Comparison of ENCODE assay signal across 8 cellular contexts in the genomic region with DNA sequence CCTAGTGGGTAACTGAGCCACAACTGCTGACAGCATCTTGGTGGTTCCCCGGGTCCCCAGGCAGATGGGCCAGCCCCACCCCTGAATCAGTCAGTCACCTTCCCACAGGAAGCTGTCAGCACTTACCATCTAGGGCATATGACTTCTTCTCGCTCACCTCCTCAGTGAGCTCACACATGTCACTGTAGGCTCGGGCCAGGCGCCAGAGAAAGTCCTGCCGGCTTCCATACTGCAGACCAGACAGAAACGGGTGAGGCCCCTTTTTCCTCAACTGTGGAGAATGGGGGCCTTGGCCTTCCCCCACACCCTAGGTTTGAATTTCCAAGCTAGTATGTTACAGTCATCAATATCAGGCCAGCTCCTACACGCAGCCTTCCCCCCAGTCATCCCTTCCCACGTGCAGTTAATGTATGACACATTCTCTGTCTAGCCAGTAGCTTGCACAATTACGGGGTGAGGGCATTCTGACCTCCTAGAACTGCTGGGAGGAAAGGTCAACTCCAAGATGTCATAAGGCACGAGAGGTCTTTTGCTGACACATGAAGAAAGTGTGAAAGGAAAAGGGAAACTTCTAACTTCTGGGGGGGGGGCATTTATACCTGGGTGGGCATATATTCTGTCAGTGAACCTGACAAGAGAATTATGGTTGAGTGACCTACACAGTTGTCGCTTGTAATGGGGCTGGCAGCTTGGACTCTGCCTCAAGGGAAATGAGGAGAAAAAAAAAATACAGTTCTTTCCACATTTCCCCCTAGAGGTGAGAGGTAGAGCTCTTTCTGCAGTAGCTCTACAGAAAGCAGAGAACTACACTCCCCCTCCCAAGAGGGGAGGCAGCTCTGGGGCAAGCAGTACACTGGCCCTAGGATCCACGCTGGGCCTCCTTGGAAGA. TPM values are rescaled to one million over a fixed set of nuclear protein-coding genes. Genes with fewer than 3 reads are reported as not detected.
DNase-seq lines count a peak whose midpoint lies in the region; TF ChIP-seq lines count a peak whose summit lies in the region.

No MANE protein-coding gene starts in this region.

- peaks cover 42% of the 10 kb centered on the region for H4K20me1 ChIP-seq in BLaER1

- peak overlapping the region; percentile 12; the same call in 1 of the 2 replicates for H3K9ac ChIP-seq in BLaER1

- H3K27ac ChIP-seq in BLaER1: peak overlapping the region; percentile 14; the same call in 1 of the 2 replicates

- H3K4me3 ChIP-seq in BLaER1 (no peak overlapping the region), MG63 (no peak overlapping the region)

- peak; percentile 53 for TF ChIP-seq CTCF in type B pancreatic cell (conservative IDR thresholded peaks at IDR 0.05)

- peaks cover 3% of the 10 kb centered on the region for H3K36me3 Mint-ChIP-seq in type B pancreatic cell

- peak overlapping the region; percentile 48 for H3K4me2 ChIP-seq in BLaER1

- no peak overlapping the region for H3K27ac Mint-ChIP-seq in type B pancreatic cell

- H3K4me1 ChIP-seq in BLaER1: peaks cover 35% of the 10 kb centered on the region

- H3K9me3 ChIP-seq in BLaER1: no peaks in the 10 kb centered on the region
- H3K9me3 ChIP-seq in MG63: no peaks in the 10 kb centered on the region

- H3K27me3 Mint-ChIP-seq in type B pancreatic cell: no peaks in the 10 kb centered on the region

- no peaks in the 10 kb centered on the region for H3K27me3 ChIP-seq in BLaER1
- no peaks in the 10 kb centered on the region for H3K27me3 ChIP-seq in MG63

- H3K36me3 ChIP-seq in BLaER1 (peaks cover 90% of the 10 kb centered on the region), MG63 (peaks cover 33% of the 10 kb centered on the region)

- DNase-seq in MG63 (peak; percentile 63), left kidney (ENCODE audit: low read depth, low spot score) (peak; percentile 14), type B pancreatic cell (ENCODE audit: extremely low spot score, unreplicated experiment) (no peak), SW480 (ENCODE audit: low spot score) (no peak), UCSD-AML1 (lab: John Stamatoyannopoulos, UW; ENCODE audit: unreplicated experiment) (no peak), foreskin melanocyte (no peak)
- DNase-seq in activated T-helper 1 cell treated with anti-CD3 and anti-CD28 coated beads, Interleukin-2, amount 50 U/mL, for 16 hours (ENCODE audit: low read depth in 1 of 2, low spot score in 1 of 2): peak; percentile 34 to 47

- H3K4me1 Mint-ChIP-seq in type B pancreatic cell (ENCODE audit: unreplicated experiment): peaks cover 16% of the 10 kb centered on the region

- no peak overlapping the region for H3K4me3 Mint-ChIP-seq in type B pancreatic cell

- no peaks in the 10 kb centered on the region for H3K9me3 Mint-ChIP-seq in type B pancreatic cell

RNA-seq across cellular contexts. Expression of gene RMDN3, which starts 10.9 kb away (rescaled TPM):
- total RNA-seq in MG63 (2014; rRNA removed; shearing (Covaris generic); ENCODE audit: low replicate concordance): 43.1 and 53.4 TPM in 2 replicates
- 30.4 and 32.0 TPM in 2 replicates for total RNA-seq in type B pancreatic cell (ENCODE audit: low replicate concordance)

RNA-seq across cellular contexts. Expression of gene GCHFR, which starts 19.7 kb away (rescaled TPM):
- 3.5 and 4.4 TPM in 2 replicates for total RNA-seq in MG63 (2014; rRNA removed; shearing (Covaris generic); ENCODE audit: low replicate concordance)
- total RNA-seq in type B pancreatic cell (ENCODE audit: low replicate concordance): 23.3 and 23.5 TPM in 2 replicates

RNA-seq across cellular contexts. Expression of gene C15orf62, which starts 25.6 kb away (rescaled TPM):
- total RNA-seq in MG63 (2014; rRNA removed; shearing (Covaris generic); ENCODE audit: low replicate concordance): not detected in 2 replicates
- total RNA-seq in type B pancreatic cell (ENCODE audit: low replicate concordance): 1.1 and 1.3 TPM in 2 replicates

RNA-seq across cellular contexts. Expression of gene RAD51, which starts 49.2 kb away (rescaled TPM):
- total RNA-seq in MG63 (2014; rRNA removed; shearing (Covaris generic); ENCODE audit: low replicate concordance): 14.5 and 16.9 TPM in 2 replicates
- total RNA-seq in type B pancreatic cell (ENCODE audit: low replicate concordance): 15.7 and 20.5 TPM in 2 replicates

Comparison
In these comparisons a context has a peak if more than half of its experiments do, and no peak if none do; other contexts are left out.
1. DNase-seq: peak in MG63 (single experiment), activated T-helper 1 cell treated with anti-CD3 and anti-CD28 coated beads, Interleukin-2, amount 50 U/mL, for 16 hours (2 of 2) and left kidney (single experiment); none in type B pancreatic cell (single experiment), SW480 (single experiment), UCSD-AML1 (single experiment) and foreskin melanocyte (single experiment).